ENCODE assay signal across 17 cellular contexts in the genomic region with DNA sequence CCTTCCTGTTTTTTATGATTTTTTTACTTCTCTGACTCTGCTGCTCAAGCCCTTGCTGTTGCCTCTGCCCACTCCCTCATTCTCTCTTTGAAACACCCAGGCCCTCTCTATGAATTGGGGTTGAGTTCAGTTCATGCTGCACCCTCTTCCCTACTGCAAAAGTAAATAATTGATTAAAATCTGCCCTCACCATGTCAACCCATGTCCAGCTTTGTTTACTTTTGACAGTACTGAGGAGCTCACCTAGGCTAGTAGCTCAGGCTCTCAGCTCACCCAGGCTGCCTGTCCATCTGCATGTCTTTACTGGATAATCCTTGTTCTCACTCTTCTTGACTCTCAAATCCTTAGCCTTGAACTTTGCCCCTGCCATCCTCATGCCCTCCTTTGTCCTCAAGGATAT.
A peak's percentile ranks its signal among the peaks of the same experiment; 100 is the strongest.
DNase-seq lines count a peak whose midpoint lies in the region; ATAC-seq and TF ChIP-seq lines count a peak whose summit lies in the region.
"Had no signal": no experiment of that assay in that cellular context is flagged by ENCODE, and none has a peak within 500 bp of the region (broad histone marks: within the 10 kb centered on the region; RNA-seq: fewer than 3 reads in every experiment).

No MANE protein-coding gene starts in this region.

- no peak overlapping the region for H2BK15ac ChIP-seq in H9 (ENCODE audit: low read depth, low read length)

- no peak overlapping the region for H4K8ac ChIP-seq in H9 (replicated peaks; ENCODE audit: insufficient read length, low read depth, low read length)

- H3K27me3 Mint-ChIP-seq in H9 (ENCODE audit: low read depth) (peaks cover 60% of the 10 kb centered on the region), glutamatergic neuron (ENCODE audit: unreplicated experiment) (peaks cover 9% of the 10 kb centered on the region)

- ATAC-seq in left colon (peak; percentile 50), HG02678 (IDR thresholded peaks at IDR 0.05; ENCODE audit: unreplicated experiment) (no peak)
- ATAC-seq: GM23338, HCT116 had no signal

- H3K4me1 Mint-ChIP-seq in H9 (peaks cover 6% of the 10 kb centered on the region in 2 experiments), glutamatergic neuron (ENCODE audit: low read depth, unreplicated experiment) (no peaks in the 10 kb centered on the region)
- H3K4me1 Mint-ChIP-seq: B cell; CD4-positive, CD25-positive, alpha-beta regulatory T cell; CD8-positive, alpha-beta memory T cell; IgD-negative memory B cell had no signal

- no peak overlapping the region for H3K9ac ChIP-seq in H9 (ENCODE audit: extremely low read depth, insufficient read length, low read length)
- H3K9ac ChIP-seq: BLaER1 treated with 17β-estradiol and CSF1 and Interleukin-3, amounts not matched to agents 10 nM and 100 nM had no signal

- no peak overlapping the region for H2BK12ac ChIP-seq in H9 (ENCODE audit: insufficient read length, low read depth, low read length)

- intact Hi-C loops in left colon (cut with DNase I, micrococcal nuclease), result no loop called here

- H3K9me3 ChIP-seq in H9 (ENCODE audit: control insufficient read depth, low read depth, low read length), result no peaks in the 10 kb centered on the region
- H3K9me3 ChIP-seq: BLaER1 treated with 17β-estradiol and CSF1 and Interleukin-3, amounts not matched to agents 10 nM and 100 nM; Caco-2 had no signal

- H3K23ac ChIP-seq in H9 (ENCODE audit: insufficient read length, low read depth, low read length), result no peak overlapping the region

- H3K27ac ChIP-seq in H9 (ENCODE audit: insufficient read length, low read depth, low read length), result no peak overlapping the region
- H3K27ac ChIP-seq: BLaER1 treated with 17β-estradiol and CSF1 and Interleukin-3, amounts not matched to agents 10 nM and 100 nM had no signal

- no peaks in the 10 kb centered on the region for H3K23me2 ChIP-seq in H9 (ENCODE audit: insufficient read length, low read depth, low read length, poor library complexity, severe bottlenecking)

- no peak overlapping the region for H3K18ac ChIP-seq in H9 (ENCODE audit: insufficient read length, low read depth, low read length)

- H2BK20ac ChIP-seq in H9 (ENCODE audit: low read depth, low read length, poor library complexity, severe bottlenecking), result no peak overlapping the region

- H3K4me3 Mint-ChIP-seq in H9 (no peak overlapping the region), glutamatergic neuron (ENCODE audit: unreplicated experiment) (no peak overlapping the region)
- H3K4me3 Mint-ChIP-seq: B cell; CD4-positive, CD25-positive, alpha-beta regulatory T cell; CD8-positive, alpha-beta memory T cell; GM23338; HFFc6; IgD-negative memory B cell had no signal

- H2BK5ac ChIP-seq in H9 (ENCODE audit: insufficient read length, low read length), result no peak overlapping the region

- no peaks in the 10 kb centered on the region for H3K79me2 ChIP-seq in H9 (ENCODE audit: insufficient read depth, low read length)

- H3K4me2 ChIP-seq in H9 (ENCODE audit: insufficient read depth, insufficient read length, low read length), result no peak overlapping the region
- H3K4me2 ChIP-seq: BLaER1 treated with 17β-estradiol and CSF1 and Interleukin-3, amounts not matched to agents 10 nM and 100 nM; GM23338 had no signal

- H3K14ac ChIP-seq in H9 (ENCODE audit: insufficient read depth, low read length), result 0 out of 2 replicates have a peak overlapping the region, but pooled peaks have one; percentile 14

- no peak overlapping the region for H2BK120ac ChIP-seq in H9 (ENCODE audit: low read depth, low read length, poor library complexity, severe bottlenecking)

- no peaks in the 10 kb centered on the region for H3K36me3 Mint-ChIP-seq in H9 (ENCODE audit: insufficient read depth in 1 of 3, low read depth in 3 of 3)
- H3K36me3 Mint-ChIP-seq in glutamatergic neuron (ENCODE audit: unreplicated experiment), result peaks cover 4% of the 10 kb centered on the region
- H3K36me3 Mint-ChIP-seq: CD4-positive, CD25-positive, alpha-beta regulatory T cell; CD8-positive, alpha-beta memory T cell; IgD-negative memory B cell had no signal

- H3K27ac Mint-ChIP-seq in H9 (no peak overlapping the region; a peak in 1 of 7 replicates), glutamatergic neuron (ENCODE audit: unreplicated experiment) (no peak overlapping the region)
- H3K27ac Mint-ChIP-seq: B cell; CD4-positive, CD25-positive, alpha-beta regulatory T cell; CD8-positive, alpha-beta memory T cell; GM23338; HFFc6; IgD-negative memory B cell had no signal

- no peak overlapping the region for H4K91ac ChIP-seq in H9 (ENCODE audit: insufficient read length, low read depth, low read length)

- no peaks in the 10 kb centered on the region for H3K27me3 ChIP-seq in H9 (ENCODE audit: insufficient read depth, low read length)
- H3K27me3 ChIP-seq: BLaER1 treated with 17β-estradiol and CSF1 and Interleukin-3, amounts not matched to agents 10 nM and 100 nM had no signal

- H3T11ph ChIP-seq in H9 (ENCODE audit: low read length), result no peak overlapping the region

- H3K56ac ChIP-seq in H9 (ENCODE audit: insufficient read length, low read depth, low read length), result no peak overlapping the region

- H2AK5ac ChIP-seq in H9 (ENCODE audit: insufficient read length, low read length), result no peak overlapping the region

- H4K5ac ChIP-seq in H9 (ENCODE audit: insufficient read length, low read depth, low read length), result no peak overlapping the region

- DNase-seq in SHP77 treated with DMSO at 0.1 percent for 48 hours (lab: John Stamatoyannopoulos, UW) (peak; percentile 10), SHP77 (lab: John Stamatoyannopoulos, UW) (no peak), H9 (no peak), left colon (no peak), glutamatergic neuron (no peak)
- DNase-seq in activated T-cell treated with anti-CD3 and anti-CD28 coated beads, Interleukin-2, amount 50 U/mL, for 48 hours, result no peak
- DNase-seq: 8988T; Caco-2; CD4-positive, CD25-positive, alpha-beta regulatory T cell; CD8-positive, alpha-beta memory T cell; HFFc6 had no signal

- H3K79me1 ChIP-seq in H9 (ENCODE audit: insufficient read depth, low read depth, low read length, poor library complexity, severe bottlenecking), result no peaks in the 10 kb centered on the region

- H3K9me3 Mint-ChIP-seq in H9, result no peaks in the 10 kb centered on the region
- H3K9me3 Mint-ChIP-seq in glutamatergic neuron (ENCODE audit: unreplicated experiment), result no peaks in the 10 kb centered on the region
- H3K9me3 Mint-ChIP-seq: GM23338, IgD-negative memory B cell had no signal

- H4K20me1 ChIP-seq in H9 (ENCODE audit: control insufficient read depth, insufficient read depth, insufficient read length), result no peaks in the 10 kb centered on the region
- H4K20me1 ChIP-seq: BLaER1 treated with 17β-estradiol and CSF1 and Interleukin-3, amounts not matched to agents 10 nM and 100 nM had no signal

- H2AFZ ChIP-seq in H9 (ENCODE audit: low read length), result no peak overlapping the region
- H2AFZ ChIP-seq: GM23338 had no signal

- no peaks in the 10 kb centered on the region for H3K4me1 ChIP-seq in H9 (ENCODE audit: insufficient read depth, low read length)
- H3K4me1 ChIP-seq: BLaER1 treated with 17β-estradiol and CSF1 and Interleukin-3, amounts not matched to agents 10 nM and 100 nM; Caco-2 had no signal

- TF ChIP-seq CTCF in H9 (conservative IDR thresholded peaks at IDR 0.05), result no peak
- TF ChIP-seq CTCF in glutamatergic neuron (IDR thresholded peaks at IDR 0.05; ENCODE audit: partially characterized antibody, unreplicated experiment), result no peak

- H3K4ac ChIP-seq in H9 (ENCODE audit: low read depth, low read length), result no peak overlapping the region
